In genomic region chr2:13558368-13558767, GRCh38 we compare ENCODE assay signal across 9 cellular contexts.
A peak's percentile ranks its signal among the peaks of the same experiment; 100 is the strongest.
DNase-seq lines count a peak whose midpoint lies in the region; ATAC-seq and TF ChIP-seq lines count a peak whose summit lies in the region.
"Had no signal": no experiment of that assay in that cellular context is flagged by ENCODE, and none has a peak within 500 bp of the region (broad histone marks: within the 10 kb centered on the region; RNA-seq: fewer than 3 reads in every experiment).

No MANE protein-coding gene starts in this region.

- H3K27me3 ChIP-seq in AG04450 (ENCODE audit: control insufficient read depth, insufficient read depth, low read length): no peaks in the 10 kb centered on the region

- POLR2A ChIA-PET in AG04450 (lab: Yijun Ruan, JAX): no interaction called here

- DNase-seq in AG04450 (ENCODE audit: low read depth, low spot score) (peak; percentile 42), brain pericyte (ENCODE audit: low read depth, low spot score) (peak; percentile 10), GM10266 (ENCODE audit: extremely low spot score) (no peak), midbrain (lab: John Stamatoyannopoulos, UW) (no peak), SHP77 treated with DMSO at 0.1 percent for 48 hours (lab: John Stamatoyannopoulos, UW) (no peak)
- DNase-seq: posterior cingulate gyrus had no signal

- H3K4me3 ChIP-seq in AG04450 (ENCODE audit: low read depth, low read length): no peak overlapping the region

- ATAC-seq in GM21423 (IDR thresholded peaks at IDR 0.05; ENCODE audit: unreplicated experiment) (peak; percentile 76), HG03571 (IDR thresholded peaks at IDR 0.05; ENCODE audit: unreplicated experiment) (peak; percentile 60), HG02763 (IDR thresholded peaks at IDR 0.05; ENCODE audit: unreplicated experiment) (no peak)

- TF ChIP-seq CTCF in AG04450 (IDR thresholded peaks at IDR 0.05; ENCODE audit: low read depth, low read length) (no peak), GM10266 (IDR thresholded peaks at IDR 0.05; ENCODE audit: control insufficient read depth, insufficient read depth, low read depth, missing control alignments) (no peak)

- H3K9me3 ChIP-seq in AG04450 (ENCODE audit: control insufficient read depth, insufficient read depth, low read length): no peaks in the 10 kb centered on the region

- H3K27ac ChIP-seq in AG04450 (ENCODE audit: low read depth, low read length): no peak overlapping the region

- CTCF ChIA-PET in AG04450 (lab: Charles Lee): no interaction called here

Comparison
In these comparisons a context has a peak if more than half of its experiments do, and no peak if none do; other contexts are left out.
1. DNase-seq: peak in AG04450 (single experiment) and brain pericyte (single experiment); none in GM10266 (single experiment), midbrain (single experiment) and SHP77 treated with DMSO at 0.1 percent for 48 hours (single experiment).